In the genomic region with DNA sequence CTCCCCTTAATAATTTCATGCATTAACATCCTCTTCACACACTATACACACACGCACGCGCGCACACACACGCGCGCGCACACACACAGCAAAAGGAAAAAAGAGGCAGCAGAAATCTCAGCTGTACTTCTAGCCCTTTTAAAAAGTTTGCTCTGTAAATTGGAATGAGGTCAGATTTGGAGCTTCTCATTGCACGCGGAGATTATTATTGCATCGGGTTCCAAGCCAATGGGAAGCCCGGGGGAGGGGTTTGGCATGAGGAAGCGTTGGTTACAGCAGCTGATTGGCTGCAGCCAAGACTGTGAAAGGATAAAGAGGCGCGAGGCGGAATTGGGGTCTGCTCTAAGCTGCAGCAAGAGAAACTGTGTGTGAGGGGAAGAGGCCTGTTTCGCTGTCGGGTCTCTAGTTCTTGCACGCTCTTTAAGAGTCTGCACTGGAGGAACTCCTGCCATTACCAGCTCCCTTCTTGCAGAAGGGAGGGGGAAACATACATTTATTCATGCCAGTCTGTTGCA, we compare ENCODE assay signal across 8 cellular contexts. TPM values are rescaled to one million over a fixed set of nuclear protein-coding genes. Genes with fewer than 3 reads are reported as not detected.
A peak's percentile ranks its signal among the peaks of the same experiment; 100 is the strongest.
DNase-seq lines count a peak whose midpoint lies in the region; ATAC-seq and TF ChIP-seq lines count a peak whose summit lies in the region.

A gene (plus strand): TSS at position 340 of the 515 bp plus-strand sequence. CDS start 784 bp downstream, outside the sequence.

- H3K4me1 Mint-ChIP-seq in osteocyte (ENCODE audit: unreplicated experiment): peaks cover 13% of the 10 kb centered on the region

- peak in 1 of 2 donors; percentile 93 for TF ChIP-seq POLR2A in heart left ventricle (IDR thresholded peaks at IDR 0.05)

- intact Hi-C loops in heart left ventricle (cut with DNase I): loop anchor here (5.0 to 10.0 kb wide), 16 partner anchors 251 to 1851 kb away; no protein-coding TSS in a partner anchor

- no peaks in the 10 kb centered on the region for H3K9me3 Mint-ChIP-seq in osteocyte (ENCODE audit: unreplicated experiment)

- H3K27ac ChIP-seq in angular gyrus (ENCODE audit: low read depth, low read length) (peak within 1 kb of the TSS; percentile 62), heart left ventricle (peak within 1 kb of the TSS; percentile 74 to 92 (median 90))

- peak within 1 kb of the TSS; percentile 49 to 93 (median 79) for H3K4me3 ChIP-seq in heart left ventricle

- peak within 1 kb of the TSS; percentile 92 for H3K27ac Mint-ChIP-seq in osteocyte (ENCODE audit: unreplicated experiment)

- H3K27me3 ChIP-seq in heart left ventricle: no peaks in the 10 kb centered on the region

- peaks cover 28% of the 10 kb centered on the region for H3K36me3 Mint-ChIP-seq in osteocyte (ENCODE audit: unreplicated experiment)

- H3K27me3 Mint-ChIP-seq in osteocyte (ENCODE audit: unreplicated experiment): no peaks in the 10 kb centered on the region

- no peak for TF ChIP-seq CTCF in heart left ventricle (IDR thresholded peaks at IDR 0.05)
- no peak for TF ChIP-seq CTCF in osteocyte (IDR thresholded peaks at IDR 0.05)

- no peak within 1 kb of the TSS for H3K4me3 Mint-ChIP-seq in osteocyte (ENCODE audit: unreplicated experiment)

- peaks cover 0 to 26% (median 14%) of the 10 kb centered on the region in 12 donors for H3K4me1 ChIP-seq in heart left ventricle

- DNase-seq in NCI-H1092 (lab: John Stamatoyannopoulos, UW) (peak; percentile 96), SK-N-DZ (ENCODE audit: low spot score) (peak; percentile 99), heart left ventricle (peak; percentile 93 to 97 (median 95)), osteocyte (ENCODE audit: extremely low spot score, unreplicated experiment) (peak; percentile 97), cortex of kidney (lab: John Stamatoyannopoulos, UW) (no peak)

- no peaks in the 10 kb centered on the region for H3K9me3 ChIP-seq in heart left ventricle

- no peaks in the 10 kb centered on the region for H3K36me3 ChIP-seq in heart left ventricle

- ATAC-seq in GM18498 (IDR thresholded peaks at IDR 0.05; ENCODE audit: unreplicated experiment) (peak; percentile 67), HG02759 (IDR thresholded peaks at IDR 0.05; ENCODE audit: unreplicated experiment) (peak; percentile 69), heart left ventricle (peak; percentile 77 to 90 (median 85))

- 0 to 1% (median 0%) methylated on average over 19 of the region's 19 CpGs for WGBS in heart left ventricle, 4 donors

RNA-seq across cellular contexts. Expression of the gene that starts here (rescaled TPM):
- polyA plus RNA-seq in SK-N-DZ (2014; cell fraction: cytosol; rRNA removed): 39.6 and 42.6 TPM in 2 replicates
- polyA plus RNA-seq in SK-N-DZ (2014; cell fraction: nucleus; rRNA removed): 27.2 and 29.4 TPM in 2 replicates
- total RNA-seq in heart left ventricle (10 to 100 TPM in 4 of 9 donors, 1 to 10 TPM in 5; 1.9 to 20.3 (median 8.0) TPM), osteocyte (110 and 118 TPM in 2 replicates)
- polyA plus RNA-seq in heart left ventricle: 1 to 10 TPM; 2.7 to 4.1 TPM
